ENCODE assay signal across 1 cellular context in the genomic region with DNA sequence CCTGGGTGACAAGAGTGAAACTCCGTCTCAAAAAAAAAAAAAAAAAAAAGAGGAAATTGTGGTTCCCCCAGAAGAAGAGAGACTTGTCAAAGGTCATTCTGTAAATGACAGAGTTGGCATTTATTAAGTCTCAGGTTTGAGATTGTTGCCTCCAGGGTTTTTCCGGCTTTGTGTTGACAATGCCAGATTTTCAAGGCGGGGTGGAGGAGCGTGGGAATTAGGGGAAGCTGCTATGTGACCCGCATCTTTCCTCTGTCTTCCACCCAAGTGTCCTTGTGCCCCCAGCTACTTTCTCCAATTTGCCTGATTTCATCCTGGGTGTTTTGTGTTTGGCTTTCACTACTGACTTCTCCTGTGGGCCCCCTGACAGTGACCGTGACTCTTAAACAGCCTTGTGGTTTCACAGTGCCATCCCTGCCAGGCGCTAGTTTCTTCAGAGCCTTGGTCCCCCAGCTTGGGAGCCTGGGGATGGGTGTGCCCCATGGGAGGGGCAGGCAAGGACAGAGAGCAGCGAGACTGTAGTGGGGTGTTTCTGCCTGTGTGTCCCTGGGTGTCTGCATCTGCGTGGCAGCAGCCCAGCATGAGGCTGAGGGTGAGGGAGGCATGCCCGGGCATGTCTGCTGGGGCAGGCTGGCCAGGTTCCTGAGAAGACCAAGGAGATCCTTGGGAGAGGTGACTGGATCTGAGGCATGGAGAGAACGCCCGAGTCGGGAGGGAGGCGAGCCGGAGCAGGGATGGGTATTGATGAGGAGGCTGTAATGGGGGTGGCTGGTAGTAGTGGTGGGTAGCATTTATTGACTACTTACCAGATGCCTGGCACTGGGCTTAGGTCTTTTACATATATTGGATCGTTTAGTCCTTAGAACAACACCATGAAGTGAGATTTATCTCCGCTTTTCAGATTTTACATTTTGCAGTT.
TF ChIP-seq lines count a peak whose summit lies in the region.

No MANE protein-coding gene starts in this region.

TF ChIP-seq in HEK293, 187 proteins besides CTCF, POLR2A, EP300 and RAD21 (continued from another document and continues in another):
- TF ChIP-seq, protein P1, sequence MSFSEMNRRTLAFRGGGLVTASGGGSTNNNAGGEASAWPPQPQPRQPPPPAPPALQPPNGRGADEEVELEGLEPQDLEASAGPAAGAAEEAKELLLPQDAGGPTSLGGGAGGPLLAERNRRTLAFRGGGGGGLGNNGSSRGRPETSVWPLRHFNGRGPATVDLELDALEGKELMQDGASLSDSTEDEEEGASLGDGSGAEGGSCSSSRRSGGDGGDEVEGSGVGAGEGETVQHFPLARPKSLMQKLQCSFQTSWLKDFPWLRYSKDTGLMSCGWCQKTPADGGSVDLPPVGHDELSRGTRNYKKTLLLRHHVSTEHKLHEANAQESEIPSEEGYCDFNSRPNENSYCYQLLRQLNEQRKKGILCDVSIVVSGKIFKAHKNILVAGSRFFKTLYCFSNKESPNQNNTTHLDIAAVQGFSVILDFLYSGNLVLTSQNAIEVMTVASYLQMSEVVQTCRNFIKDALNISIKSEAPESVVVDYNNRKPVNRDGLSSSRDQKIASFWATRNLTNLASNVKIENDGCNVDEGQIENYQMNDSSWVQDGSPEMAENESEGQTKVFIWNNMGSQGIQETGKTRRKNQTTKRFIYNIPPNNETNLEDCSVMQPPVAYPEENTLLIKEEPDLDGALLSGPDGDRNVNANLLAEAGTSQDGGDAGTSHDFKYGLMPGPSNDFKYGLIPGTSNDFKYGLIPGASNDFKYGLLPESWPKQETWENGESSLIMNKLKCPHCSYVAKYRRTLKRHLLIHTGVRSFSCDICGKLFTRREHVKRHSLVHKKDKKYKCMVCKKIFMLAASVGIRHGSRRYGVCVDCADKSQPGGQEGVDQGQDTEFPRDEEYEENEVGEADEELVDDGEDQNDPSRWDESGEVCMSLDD (tag by site-specific recombination; IDR thresholded peaks at IDR 0.05) = peak; percentile 58
- peak; percentile 34; the same call in 1 of the 2 replicates for TF ChIP-seq ZNF423 (tag by site-specific recombination; IDR thresholded peaks at IDR 0.05)
- no peak; the same call in 1 of the 2 replicates for TF ChIP-seq SP3 (tag by site-specific recombination; IDR thresholded peaks at IDR 0.05)
- peak; percentile 91 for TF ChIP-seq ZBTB8A (tag by site-specific recombination; IDR thresholded peaks at IDR 0.05)
- peak; percentile 28; the same call in 1 of the 2 replicates for TF ChIP-seq ZEB2 (tag by site-specific recombination; IDR thresholded peaks at IDR 0.05)
- TF ChIP-seq ZNF184 (tag by site-specific recombination; IDR thresholded peaks at IDR 0.05) = no peak
- TF ChIP-seq HOXD13 (CRISPR knock-in tag; IDR thresholded peaks at IDR 0.05; ENCODE audit: borderline replicate concordance) = no peak
- TF ChIP-seq KLF1 (tag by site-specific recombination; IDR thresholded peaks at IDR 0.05) = peak; percentile 88
- TF ChIP-seq GLIS2 (tag by site-specific recombination; IDR thresholded peaks at IDR 0.05) = peak; percentile 75
- TF ChIP-seq KLF16 (tag by site-specific recombination; IDR thresholded peaks at IDR 0.05) = peak; percentile 15; the same call in 1 of the 2 replicates
- TF ChIP-seq ZXDB (tag by site-specific recombination; IDR thresholded peaks at IDR 0.05) = no peak
- TF ChIP-seq, protein P2, sequence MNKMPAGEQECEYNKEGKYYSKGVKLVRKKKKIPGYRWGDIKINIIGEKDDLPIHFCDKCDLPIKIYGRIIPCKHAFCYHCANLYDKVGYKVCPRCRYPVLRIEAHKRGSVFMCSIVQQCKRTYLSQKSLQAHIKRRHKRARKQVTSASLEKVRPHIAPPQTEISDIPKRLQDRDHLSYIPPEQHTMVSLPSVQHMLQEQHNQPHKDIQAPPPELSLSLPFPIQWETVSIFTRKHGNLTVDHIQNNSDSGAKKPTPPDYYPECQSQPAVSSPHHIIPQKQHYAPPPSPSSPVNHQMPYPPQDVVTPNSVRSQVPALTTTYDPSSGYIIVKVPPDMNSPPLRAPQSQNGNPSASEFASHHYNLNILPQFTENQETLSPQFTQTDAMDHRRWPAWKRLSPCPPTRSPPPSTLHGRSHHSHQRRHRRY (tag by site-specific recombination; IDR thresholded peaks at IDR 0.05) = no peak
- TF ChIP-seq ZFHX2 (tag by site-specific recombination; conservative IDR thresholded peaks at IDR 0.05) = peak; percentile 40; the same call in 1 of the 2 replicates
- TF ChIP-seq ZNF76 (tag by site-specific recombination; IDR thresholded peaks at IDR 0.05; ENCODE audit: borderline replicate concordance, low read depth) = peak; percentile 53; the same call in 1 of the 2 replicates
- TF ChIP-seq ZIC2 (tag by site-specific recombination; IDR thresholded peaks at IDR 0.05) = peak; percentile 97
- TF ChIP-seq, protein P3, sequence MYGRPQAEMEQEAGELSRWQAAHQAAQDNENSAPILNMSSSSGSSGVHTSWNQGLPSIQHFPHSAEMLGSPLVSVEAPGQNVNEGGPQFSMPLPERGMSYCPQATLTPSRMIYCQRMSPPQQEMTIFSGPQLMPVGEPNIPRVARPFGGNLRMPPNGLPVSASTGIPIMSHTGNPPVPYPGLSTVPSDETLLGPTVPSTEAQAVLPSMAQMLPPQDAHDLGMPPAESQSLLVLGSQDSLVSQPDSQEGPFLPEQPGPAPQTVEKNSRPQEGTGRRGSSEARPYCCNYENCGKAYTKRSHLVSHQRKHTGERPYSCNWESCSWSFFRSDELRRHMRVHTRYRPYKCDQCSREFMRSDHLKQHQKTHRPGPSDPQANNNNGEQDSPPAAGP (tag by site-specific recombination; IDR thresholded peaks at IDR 0.05) = peak; percentile 75; the same call in 1 of the 2 replicates
- TF ChIP-seq ZSCAN23 (tag by site-specific recombination; IDR thresholded peaks at IDR 0.05) = no peak
- TF ChIP-seq, protein P4, sequence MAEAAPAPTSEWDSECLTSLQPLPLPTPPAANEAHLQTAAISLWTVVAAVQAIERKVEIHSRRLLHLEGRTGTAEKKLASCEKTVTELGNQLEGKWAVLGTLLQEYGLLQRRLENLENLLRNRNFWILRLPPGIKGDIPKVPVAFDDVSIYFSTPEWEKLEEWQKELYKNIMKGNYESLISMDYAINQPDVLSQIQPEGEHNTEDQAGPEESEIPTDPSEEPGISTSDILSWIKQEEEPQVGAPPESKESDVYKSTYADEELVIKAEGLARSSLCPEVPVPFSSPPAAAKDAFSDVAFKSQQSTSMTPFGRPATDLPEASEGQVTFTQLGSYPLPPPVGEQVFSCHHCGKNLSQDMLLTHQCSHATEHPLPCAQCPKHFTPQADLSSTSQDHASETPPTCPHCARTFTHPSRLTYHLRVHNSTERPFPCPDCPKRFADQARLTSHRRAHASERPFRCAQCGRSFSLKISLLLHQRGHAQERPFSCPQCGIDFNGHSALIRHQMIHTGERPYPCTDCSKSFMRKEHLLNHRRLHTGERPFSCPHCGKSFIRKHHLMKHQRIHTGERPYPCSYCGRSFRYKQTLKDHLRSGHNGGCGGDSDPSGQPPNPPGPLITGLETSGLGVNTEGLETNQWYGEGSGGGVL (tag by site-specific recombination; IDR thresholded peaks at IDR 0.05) = peak; percentile 64
- TF ChIP-seq ZNF133 (tag by site-specific recombination; IDR thresholded peaks at IDR 0.05) = peak; percentile 92
- TF ChIP-seq, protein P5, sequence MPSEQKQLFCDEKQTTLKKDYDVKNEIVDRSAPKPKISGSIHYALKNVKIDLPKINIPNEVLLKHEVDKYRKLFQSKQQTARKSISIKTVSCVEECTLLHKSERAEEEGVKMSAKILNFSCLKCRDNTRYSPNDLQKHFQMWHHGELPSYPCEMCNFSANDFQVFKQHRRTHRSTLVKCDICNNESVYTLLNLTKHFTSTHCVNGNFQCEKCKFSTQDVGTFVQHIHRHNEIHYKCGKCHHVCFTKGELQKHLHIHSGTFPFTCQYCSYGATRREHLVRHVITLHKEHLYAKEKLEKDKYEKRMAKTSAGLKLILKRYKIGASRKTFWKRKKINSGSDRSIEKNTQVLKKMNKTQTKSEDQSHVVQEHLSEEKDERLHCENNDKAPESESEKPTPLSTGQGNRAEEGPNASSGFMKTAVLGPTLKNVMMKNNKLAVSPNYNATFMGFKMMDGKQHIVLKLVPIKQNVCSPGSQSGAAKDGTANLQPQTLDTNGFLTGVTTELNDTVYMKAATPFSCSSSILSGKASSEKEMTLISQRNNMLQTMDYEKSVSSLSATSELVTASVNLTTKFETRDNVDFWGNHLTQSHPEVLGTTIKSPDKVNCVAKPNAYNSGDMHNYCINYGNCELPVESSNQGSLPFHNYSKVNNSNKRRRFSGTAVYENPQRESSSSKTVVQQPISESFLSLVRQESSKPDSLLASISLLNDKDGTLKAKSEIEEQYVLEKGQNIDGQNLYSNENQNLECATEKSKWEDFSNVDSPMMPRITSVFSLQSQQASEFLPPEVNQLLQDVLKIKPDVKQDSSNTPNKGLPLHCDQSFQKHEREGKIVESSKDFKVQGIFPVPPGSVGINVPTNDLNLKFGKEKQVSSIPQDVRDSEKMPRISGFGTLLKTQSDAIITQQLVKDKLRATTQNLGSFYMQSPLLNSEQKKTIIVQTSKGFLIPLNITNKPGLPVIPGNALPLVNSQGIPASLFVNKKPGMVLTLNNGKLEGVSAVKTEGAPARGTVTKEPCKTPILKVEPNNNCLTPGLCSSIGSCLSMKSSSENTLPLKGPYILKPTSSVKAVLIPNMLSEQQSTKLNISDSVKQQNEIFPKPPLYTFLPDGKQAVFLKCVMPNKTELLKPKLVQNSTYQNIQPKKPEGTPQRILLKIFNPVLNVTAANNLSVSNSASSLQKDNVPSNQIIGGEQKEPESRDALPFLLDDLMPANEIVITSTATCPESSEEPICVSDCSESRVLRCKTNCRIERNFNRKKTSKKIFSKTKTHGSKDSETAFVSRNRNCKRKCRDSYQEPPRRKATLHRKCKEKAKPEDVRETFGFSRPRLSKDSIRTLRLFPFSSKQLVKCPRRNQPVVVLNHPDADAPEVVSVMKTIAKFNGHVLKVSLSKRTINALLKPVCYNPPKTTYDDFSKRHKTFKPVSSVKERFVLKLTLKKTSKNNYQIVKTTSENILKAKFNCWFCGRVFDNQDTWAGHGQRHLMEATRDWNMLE (tag by site-specific recombination; conservative IDR thresholded peaks at IDR 0.05; ENCODE audit: low read depth) = no peak; the same call in 1 of the 2 replicates
- no peak for TF ChIP-seq ZNF2 (tag by site-specific recombination; IDR thresholded peaks at IDR 0.05)
- TF ChIP-seq, protein P6, sequence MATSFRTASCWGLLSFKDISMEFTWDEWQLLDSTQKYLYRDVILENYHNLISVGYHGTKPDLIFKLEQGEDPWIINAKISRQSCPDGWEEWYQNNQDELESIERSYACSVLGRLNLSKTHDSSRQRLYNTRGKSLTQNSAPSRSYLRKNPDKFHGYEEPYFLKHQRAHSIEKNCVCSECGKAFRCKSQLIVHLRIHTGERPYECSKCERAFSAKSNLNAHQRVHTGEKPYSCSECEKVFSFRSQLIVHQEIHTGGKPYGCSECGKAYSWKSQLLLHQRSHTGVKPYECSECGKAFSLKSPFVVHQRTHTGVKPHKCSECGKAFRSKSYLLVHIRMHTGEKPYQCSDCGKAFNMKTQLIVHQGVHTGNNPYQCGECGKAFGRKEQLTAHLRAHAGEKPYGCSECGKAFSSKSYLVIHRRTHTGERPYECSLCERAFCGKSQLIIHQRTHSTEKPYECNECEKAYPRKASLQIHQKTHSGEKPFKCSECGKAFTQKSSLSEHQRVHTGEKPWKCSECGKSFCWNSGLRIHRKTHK (tag by site-specific recombination; IDR thresholded peaks at IDR 0.05) = no peak
- TF ChIP-seq, protein P7, sequence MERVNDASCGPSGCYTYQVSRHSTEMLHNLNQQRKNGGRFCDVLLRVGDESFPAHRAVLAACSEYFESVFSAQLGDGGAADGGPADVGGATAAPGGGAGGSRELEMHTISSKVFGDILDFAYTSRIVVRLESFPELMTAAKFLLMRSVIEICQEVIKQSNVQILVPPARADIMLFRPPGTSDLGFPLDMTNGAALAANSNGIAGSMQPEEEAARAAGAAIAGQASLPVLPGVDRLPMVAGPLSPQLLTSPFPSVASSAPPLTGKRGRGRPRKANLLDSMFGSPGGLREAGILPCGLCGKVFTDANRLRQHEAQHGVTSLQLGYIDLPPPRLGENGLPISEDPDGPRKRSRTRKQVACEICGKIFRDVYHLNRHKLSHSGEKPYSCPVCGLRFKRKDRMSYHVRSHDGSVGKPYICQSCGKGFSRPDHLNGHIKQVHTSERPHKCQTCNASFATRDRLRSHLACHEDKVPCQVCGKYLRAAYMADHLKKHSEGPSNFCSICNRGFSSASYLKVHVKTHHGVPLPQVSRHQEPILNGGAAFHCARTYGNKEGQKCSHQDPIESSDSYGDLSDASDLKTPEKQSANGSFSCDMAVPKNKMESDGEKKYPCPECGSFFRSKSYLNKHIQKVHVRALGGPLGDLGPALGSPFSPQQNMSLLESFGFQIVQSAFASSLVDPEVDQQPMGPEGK (tag by site-specific recombination; IDR thresholded peaks at IDR 0.05) = peak; percentile 75
- TF ChIP-seq, protein P8, sequence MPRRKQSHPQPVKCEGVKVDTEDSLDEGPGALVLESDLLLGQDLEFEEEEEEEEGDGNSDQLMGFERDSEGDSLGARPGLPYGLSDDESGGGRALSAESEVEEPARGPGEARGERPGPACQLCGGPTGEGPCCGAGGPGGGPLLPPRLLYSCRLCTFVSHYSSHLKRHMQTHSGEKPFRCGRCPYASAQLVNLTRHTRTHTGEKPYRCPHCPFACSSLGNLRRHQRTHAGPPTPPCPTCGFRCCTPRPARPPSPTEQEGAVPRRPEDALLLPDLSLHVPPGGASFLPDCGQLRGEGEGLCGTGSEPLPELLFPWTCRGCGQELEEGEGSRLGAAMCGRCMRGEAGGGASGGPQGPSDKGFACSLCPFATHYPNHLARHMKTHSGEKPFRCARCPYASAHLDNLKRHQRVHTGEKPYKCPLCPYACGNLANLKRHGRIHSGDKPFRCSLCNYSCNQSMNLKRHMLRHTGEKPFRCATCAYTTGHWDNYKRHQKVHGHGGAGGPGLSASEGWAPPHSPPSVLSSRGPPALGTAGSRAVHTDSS (tag by site-specific recombination; IDR thresholded peaks at IDR 0.05) = no peak
- peak; percentile 92 for TF ChIP-seq ZBTB17 (tag by site-specific recombination; IDR thresholded peaks at IDR 0.05)
- no peak for TF ChIP-seq ZNF214 (tag by site-specific recombination; IDR thresholded peaks at IDR 0.05; ENCODE audit: borderline replicate concordance)
- TF ChIP-seq, protein P9, sequence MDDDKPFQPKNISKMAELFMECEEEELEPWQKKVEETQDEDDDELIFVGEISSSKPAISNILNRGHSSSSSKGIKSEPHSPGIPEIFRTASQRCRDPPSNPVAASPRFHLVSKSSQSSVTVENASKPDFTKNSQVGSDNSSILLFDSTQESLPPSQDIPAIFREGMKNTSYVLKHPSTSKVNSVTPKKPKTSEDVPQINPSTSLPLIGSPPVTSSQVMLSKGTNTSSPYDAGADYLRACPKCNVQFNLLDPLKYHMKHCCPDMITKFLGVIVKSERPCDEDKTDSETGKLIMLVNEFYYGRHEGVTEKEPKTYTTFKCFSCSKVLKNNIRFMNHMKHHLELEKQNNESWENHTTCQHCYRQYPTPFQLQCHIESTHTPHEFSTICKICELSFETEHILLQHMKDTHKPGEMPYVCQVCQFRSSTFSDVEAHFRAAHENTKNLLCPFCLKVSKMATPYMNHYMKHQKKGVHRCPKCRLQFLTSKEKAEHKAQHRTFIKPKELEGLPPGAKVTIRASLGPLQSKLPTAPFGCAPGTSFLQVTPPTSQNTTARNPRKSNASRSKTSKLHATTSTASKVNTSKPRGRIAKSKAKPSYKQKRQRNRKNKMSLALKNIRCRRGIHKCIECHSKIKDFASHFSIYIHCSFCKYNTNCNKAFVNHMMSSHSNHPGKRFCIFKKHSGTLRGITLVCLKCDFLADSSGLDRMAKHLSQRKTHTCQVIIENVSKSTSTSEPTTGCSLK (tag by site-specific recombination; IDR thresholded peaks at IDR 0.05) = no peak
- TF ChIP-seq, protein P10, sequence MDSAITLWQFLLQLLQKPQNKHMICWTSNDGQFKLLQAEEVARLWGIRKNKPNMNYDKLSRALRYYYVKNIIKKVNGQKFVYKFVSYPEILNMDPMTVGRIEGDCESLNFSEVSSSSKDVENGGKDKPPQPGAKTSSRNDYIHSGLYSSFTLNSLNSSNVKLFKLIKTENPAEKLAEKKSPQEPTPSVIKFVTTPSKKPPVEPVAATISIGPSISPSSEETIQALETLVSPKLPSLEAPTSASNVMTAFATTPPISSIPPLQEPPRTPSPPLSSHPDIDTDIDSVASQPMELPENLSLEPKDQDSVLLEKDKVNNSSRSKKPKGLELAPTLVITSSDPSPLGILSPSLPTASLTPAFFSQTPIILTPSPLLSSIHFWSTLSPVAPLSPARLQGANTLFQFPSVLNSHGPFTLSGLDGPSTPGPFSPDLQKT (IDR thresholded peaks at IDR 0.05; ENCODE audit: borderline replicate concordance, low read depth, low read length) = no peak
